Comparison of ENCODE assay signal across 8 cellular contexts in the genomic region with DNA sequence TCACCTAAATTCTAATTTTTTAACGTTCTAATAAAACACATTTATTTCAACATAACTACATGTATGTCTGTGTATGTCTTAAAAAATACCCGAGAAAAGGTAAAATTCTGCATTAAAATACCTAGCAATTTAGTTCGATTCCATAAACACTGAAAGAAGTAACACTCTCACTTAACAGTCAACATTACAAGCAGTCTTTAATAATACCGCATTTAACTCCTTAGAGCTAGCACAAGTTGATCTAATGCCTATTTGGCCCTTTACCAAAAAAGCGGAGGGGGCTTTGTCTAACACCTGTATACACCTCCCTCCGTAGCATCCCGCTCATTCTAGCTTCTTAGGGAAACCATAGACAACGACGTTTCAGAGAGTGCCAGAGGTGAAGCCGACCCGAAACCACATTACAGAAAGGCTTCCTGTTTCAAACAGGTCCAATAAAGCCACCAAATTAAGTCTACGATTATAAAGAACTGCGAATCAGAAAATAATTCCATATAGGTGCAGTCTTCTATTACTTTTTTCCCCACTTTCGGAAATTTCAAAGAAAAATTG. TPM values are rescaled to one million over a fixed set of nuclear protein-coding genes. Genes with fewer than 3 reads are reported as not detected.
DNase-seq lines count a peak whose midpoint lies in the region; ATAC-seq and TF ChIP-seq lines count a peak whose summit lies in the region.

No MANE protein-coding gene starts in this region.

- in situ Hi-C loops in astrocyte of the cerebellum (cut with HindIII; ENCODE audit: low sequenced_read_pairs), result loop anchor here (5.0 kb wide), 2 partner anchors 47 to 83 kb away; no protein-coding TSS in a partner anchor

- no peak for TF ChIP-seq CTCF in astrocyte of the cerebellum (IDR thresholded peaks at IDR 0.05; ENCODE audit: low read depth, low read length, missing control alignments)

- H3K36me3 Mint-ChIP-seq in IgD-negative memory B cell, result no peaks in the 10 kb centered on the region

- H3K4me3 ChIP-seq in astrocyte of the cerebellum (ENCODE audit: low read depth, low read length), result peak overlapping the region; percentile 69

- H3K4me3 Mint-ChIP-seq in IgD-negative memory B cell, result peak overlapping the region; percentile 90 to 97 (median 93)
- peak overlapping the region; percentile 73 to 85 for H3K4me3 Mint-ChIP-seq in stimulated activated naive CD8-positive, alpha-beta T cell treated with anti-CD3 and anti-CD28 coated beads, Interleukin-15, amount 100 ng/mL, for 72 hours

- H3K4me1 Mint-ChIP-seq in IgD-negative memory B cell, result peaks cover 7 to 15% (median 7%) of the 10 kb centered on the region in 3 donors
- H3K4me1 Mint-ChIP-seq in stimulated activated naive CD8-positive, alpha-beta T cell treated with anti-CD3 and anti-CD28 coated beads, Interleukin-15, amount 100 ng/mL, for 72 hours, result peaks cover 37% of the 10 kb centered on the region

- peak; percentile 23 for DNase-seq in DMS53 treated with DMSO at 0.1 percent for 48 hours (lab: John Stamatoyannopoulos, UW; ENCODE audit: unreplicated experiment)
- no peak for DNase-seq in astrocyte of the cerebellum (ENCODE audit: low read depth)
- peak; percentile 42 for DNase-seq in kidney tubule cell (ENCODE audit: low spot score)
- peak; percentile 5 to 10 for DNase-seq in stimulated activated naive CD8-positive, alpha-beta T cell treated with anti-CD3 and anti-CD28 coated beads, Interleukin-15, amount 100 ng/mL, for 72 hours
- no peak for DNase-seq in HuH-7 (ENCODE audit: low spot score)
- DNase-seq in posterior vena cava (ENCODE audit: low spot score), result no peak

- peak overlapping the region; percentile 96 to 99 (median 96) for H3K27ac Mint-ChIP-seq in IgD-negative memory B cell
- peak overlapping the region; percentile 95 to 99 for H3K27ac Mint-ChIP-seq in stimulated activated naive CD8-positive, alpha-beta T cell treated with anti-CD3 and anti-CD28 coated beads, Interleukin-15, amount 100 ng/mL, for 72 hours

- H3K27me3 Mint-ChIP-seq in IgD-negative memory B cell, result peaks cover 7% of the 10 kb centered on the region
- no peaks in the 10 kb centered on the region for H3K27me3 Mint-ChIP-seq in stimulated activated naive CD8-positive, alpha-beta T cell treated with anti-CD3 and anti-CD28 coated beads, Interleukin-15, amount 100 ng/mL, for 72 hours

- no peak for ATAC-seq in stimulated activated naive CD8-positive, alpha-beta T cell treated with anti-CD3 and anti-CD28 coated beads, Interleukin-15, amount 100 ng/mL, for 72 hours
- ATAC-seq in HG02588 (IDR thresholded peaks at IDR 0.05; ENCODE audit: unreplicated experiment), result no peak

- intact Hi-C loops in posterior vena cava (cut with DNase I), result no loop called here

- no peaks in the 10 kb centered on the region for H3K9me3 Mint-ChIP-seq in IgD-negative memory B cell
- H3K9me3 Mint-ChIP-seq in stimulated activated naive CD8-positive, alpha-beta T cell treated with anti-CD3 and anti-CD28 coated beads, Interleukin-15, amount 100 ng/mL, for 72 hours, result no peaks in the 10 kb centered on the region

RNA-seq across cellular contexts. Expression of gene SPART, which starts 1.2 kb away (rescaled TPM):
- 17.9 TPM for polyA plus RNA-seq in IgD-negative memory B cell
- 10 to 100 TPM; 77.4 to 85.0 TPM for total RNA-seq in posterior vena cava

RNA-seq across cellular contexts. Expression of gene CCDC169, which starts 47.3 kb away (rescaled TPM):
- polyA plus RNA-seq in IgD-negative memory B cell, result not detected
- total RNA-seq in posterior vena cava, result under 1 TPM; 0.97 to 1.00 TPM

Comparison
In these comparisons a context has a peak if more than half of its experiments do, and no peak if none do; other contexts are left out.
1. DNase-seq: peak in DMS53 treated with DMSO at 0.1 percent for 48 hours (single experiment), kidney tubule cell (single experiment) and stimulated activated naive CD8-positive, alpha-beta T cell treated with anti-CD3 and anti-CD28 coated beads, Interleukin-15, amount 100 ng/mL, for 72 hours (2 of 2); none in astrocyte of the cerebellum (single experiment), HuH-7 (single experiment) and posterior vena cava (single experiment).